Comparison of ENCODE assay signal across 19 cellular contexts in genomic region chr17:43471801-43472200, GRCh38.
"Had no signal": no experiment of that assay in that cellular context is flagged by ENCODE, and none has a peak within 500 bp of the region (broad histone marks: within the 10 kb centered on the region; RNA-seq: fewer than 3 reads in every experiment).

No MANE protein-coding gene starts in this region.

- H3K9me3 ChIP-seq: mucosa of descending colon had no signal

- H3K4me3 ChIP-seq: cardiac muscle cell, mucosa of descending colon had no signal

- H2AFZ ChIP-seq: parathyroid adenoma had no signal

- H3K36me3 ChIP-seq: cardiac muscle cell had no signal

- H3K79me2 ChIP-seq: parathyroid adenoma had no signal

- H3K9ac ChIP-seq: parathyroid adenoma had no signal

- H3K27ac ChIP-seq: cardiac muscle cell, parathyroid adenoma had no signal

- DNase-seq: activated B cell treated with CpG ODN at 0.5 μM for 24 hours; activated CD4-positive, alpha-beta T cell treated with anti-CD3 and anti-CD28 coated beads for 48 hours; activated CD8-positive, alpha-beta T cell treated with anti-CD3 and anti-CD28 coated beads for 36 hours; activated gamma-delta T cell; activated T-cell treated with anti-CD3 and anti-CD28 coated beads, Interleukin-2, amount 50 U/mL, for 48 hours; amygdala; mucosa of descending colon; naive thymus-derived CD4-positive, alpha-beta T cell; retina; stimulated activated CD4-positive, alpha-beta T cell treated with anti-CD3 and anti-CD28 coated beads, Interleukin-2, amount 100 ng/mL, for 48 hours had no signal

- H3K27me3 ChIP-seq: cardiac muscle cell had no signal

- FAIRE-seq: colon, endometrium, islet of Langerhans had no signal

- ATAC-seq: activated CD8-positive, alpha-beta T cell treated with anti-CD3 and anti-CD28 coated beads for 36 hours; activated naive CD4-positive, alpha-beta T cell treated with anti-CD3 and anti-CD28 coated beads, Interleukin-2, amount 50 U/mL, for 72 hours; esophagus mucosa; left lobe of liver; mucosa of descending colon; naive thymus-derived CD4-positive, alpha-beta T cell; stimulated activated memory B cell treated with anti-CD40 and anti-IgM and Interleukin-4, amounts not matched to agents 10 μg/mL and 1 μg/mL and 100 μg/mL, for 72 hours had no signal
